26 cellular contexts compared by ENCODE assay signal in genomic region chr22:45572444-45572843, GRCh38.
A peak's percentile ranks its signal among the peaks of the same experiment; 100 is the strongest.
DNase-seq lines count a peak whose midpoint lies in the region; FAIRE-seq and TF ChIP-seq lines count a peak whose summit lies in the region.
"Had no signal": no experiment of that assay in that cellular context is flagged by ENCODE, and none has a peak within 500 bp of the region (broad histone marks: within the 10 kb centered on the region; RNA-seq: fewer than 3 reads in every experiment).

No MANE protein-coding gene starts in this region.

- no peaks in the 10 kb centered on the region for H3K4me1 Mint-ChIP-seq in activated CD4-positive, alpha-beta memory T cell treated with anti-CD3 and anti-CD28 coated beads, Interleukin-2, amount 10 ng/mL, durations not matched to agents 7 days and 5 days
- H3K4me1 Mint-ChIP-seq: activated naive CD8-positive, alpha-beta T cell treated with anti-CD3 and anti-CD28 coated beads, Interleukin-2, amount 50 U/mL, for 24 hours had no signal

- intact Hi-C loops in kidney (cut with DNase I) = no loop called here
- intact Hi-C loops in ascending aorta (cut with DNase I) = no loop called here

- peaks cover 2% of the 10 kb centered on the region for H3K36me3 Mint-ChIP-seq in activated CD4-positive, alpha-beta memory T cell treated with anti-CD3 and anti-CD28 coated beads, Interleukin-2, amount 10 ng/mL, durations not matched to agents 7 days and 5 days (ENCODE audit: low read depth)

- no peak for FAIRE-seq in kidney (lab: Jason Lieb, UNC)
- FAIRE-seq: frontal cortex, GM12878, islet of Langerhans had no signal

- H3K4me1 ChIP-seq in BLaER1 (peaks cover 49% of the 10 kb centered on the region), kidney (ENCODE audit: control insufficient read depth in 1 of 2, insufficient read depth in 1 of 2, low read depth in 1 of 2, low read length in 2 of 2) (no peaks in the 10 kb centered on the region), ascending aorta (no peaks in the 10 kb centered on the region)
- H3K4me1 ChIP-seq: colonic mucosa, psoas muscle, testis had no signal

- no peak overlapping the region for H3K4me3 Mint-ChIP-seq in activated CD4-positive, alpha-beta memory T cell treated with anti-CD3 and anti-CD28 coated beads, Interleukin-2, amount 10 ng/mL, durations not matched to agents 7 days and 5 days
- H3K4me3 Mint-ChIP-seq: activated naive CD8-positive, alpha-beta T cell treated with anti-CD3 and anti-CD28 coated beads, Interleukin-2, amount 50 U/mL, for 24 hours; CD4-positive, alpha-beta memory T cell; HFFc6; stimulated activated memory B cell treated with anti-CD40 and anti-IgM and Interleukin-4, amounts not matched to agents 10 μg/mL and 1 μg/mL and 100 μg/mL, for 72 hours had no signal

- peaks cover 23% of the 10 kb centered on the region; the same call in 1 of the 2 replicates for H3K36me3 ChIP-seq in BLaER1
- no peaks in the 10 kb centered on the region for H3K36me3 ChIP-seq in kidney (ENCODE audit: control insufficient read depth in 1 of 2, insufficient read depth in 2 of 2, low read length in 2 of 2)
- peaks cover 0 to 7% of the 10 kb centered on the region in 2 donors for H3K36me3 ChIP-seq in ascending aorta
- H3K36me3 ChIP-seq: colonic mucosa had no signal

- H3K9me3 ChIP-seq in BLaER1 = peaks cover 46% of the 10 kb centered on the region
- peaks cover 0 to 5% of the 10 kb centered on the region in 2 donors for H3K9me3 ChIP-seq in kidney (ENCODE audit: control insufficient read depth in 1 of 2, low read length in 2 of 2)
- peaks cover 0 to 5% of the 10 kb centered on the region in 2 donors for H3K9me3 ChIP-seq in ascending aorta
- H3K9me3 ChIP-seq: colonic mucosa, testis had no signal

- DNase-seq in HT-29 (ENCODE audit: low spot score) (peak; percentile 74), epithelial cell of prostate (ENCODE audit: low read depth, low spot score) (peak; percentile 76), kidney (peak; percentile 12), DMS153 (lab: John Stamatoyannopoulos, UW) (no peak), substantia nigra (lab: John Stamatoyannopoulos, UW) (no peak), ascending aorta (ENCODE audit: low spot score in 2 of 2) (no peak)
- DNase-seq in activated CD4-positive, alpha-beta memory T cell treated with anti-CD3 and anti-CD28 coated beads, Interleukin-2, amount 10 ng/mL, durations not matched to agents 7 days and 5 days = no peak
- DNase-seq: activated CD4-positive, alpha-beta T cell treated with anti-CD3 and anti-CD28 coated beads, Interleukin-2, amount 50 U/mL, for 1 hour; activated effector memory CD4-positive, alpha-beta T cell treated with Interleukin-2 at 50 U/mL for 16 hours; activated naive CD8-positive, alpha-beta T cell treated with anti-CD3 and anti-CD28 coated beads, Interleukin-2, amount 50 U/mL, for 24 hours; CD4-positive, alpha-beta memory T cell; colonic mucosa; HFFc6; hypothalamus; KBM-7; NCI-H1930; NCI-H446; stimulated activated CD4-positive, alpha-beta T cell treated with anti-CD3 and anti-CD28 coated beads, Interleukin-2, amount 100 ng/mL, for 24 hours; testis had no signal

- H3K27me3 Mint-ChIP-seq in activated CD4-positive, alpha-beta memory T cell treated with anti-CD3 and anti-CD28 coated beads, Interleukin-2, amount 10 ng/mL, durations not matched to agents 7 days and 5 days = peaks cover 14% of the 10 kb centered on the region

- H4K20me1 ChIP-seq in BLaER1 = peaks cover 24% of the 10 kb centered on the region

- H3K27ac ChIP-seq in BLaER1 (no peak overlapping the region), epithelial cell of prostate (peak overlapping the region; percentile 49), kidney (ENCODE audit: low read depth in 2 of 2, low read length in 2 of 2) (no peak overlapping the region), substantia nigra (ENCODE audit: low read depth, low read length, poor library complexity, severe bottlenecking) (no peak overlapping the region), ascending aorta (no peak overlapping the region)
- H3K27ac ChIP-seq: colonic mucosa, psoas muscle, testis had no signal

- H3K27ac Mint-ChIP-seq in activated CD4-positive, alpha-beta memory T cell treated with anti-CD3 and anti-CD28 coated beads, Interleukin-2, amount 10 ng/mL, durations not matched to agents 7 days and 5 days = no peak overlapping the region
- H3K27ac Mint-ChIP-seq: activated naive CD8-positive, alpha-beta T cell treated with anti-CD3 and anti-CD28 coated beads, Interleukin-2, amount 50 U/mL, for 24 hours; CD4-positive, alpha-beta memory T cell; HFFc6; stimulated activated memory B cell treated with anti-CD40 and anti-IgM and Interleukin-4, amounts not matched to agents 10 μg/mL and 1 μg/mL and 100 μg/mL, for 72 hours had no signal

- H3K9ac ChIP-seq in BLaER1 (no peak overlapping the region), kidney (ENCODE audit: low read length in 2 of 2) (no peak overlapping the region)

- H3K4me2 ChIP-seq in BLaER1 = 0 out of 2 replicates have a peak overlapping the region, but pooled peaks have one; percentile 76

- H3K27me3 ChIP-seq in BLaER1 = no peaks in the 10 kb centered on the region
- no peaks in the 10 kb centered on the region for H3K27me3 ChIP-seq in ascending aorta
- H3K27me3 ChIP-seq: colonic mucosa, testis had no signal

- CTCF ChIA-PET in activated CD4-positive, alpha-beta memory T cell treated with anti-CD3 and anti-CD28 coated beads, Interleukin-2, amount 10 ng/mL, durations not matched to agents 7 days and 5 days (lab: Charles Lee) = interaction anchor here (1.4 kb wide), 1 partner anchor 11 kb away, joined by 3 read pairs; no protein-coding TSS in a partner anchor

- peaks cover 14% of the 10 kb centered on the region for H3K9me3 Mint-ChIP-seq in activated CD4-positive, alpha-beta memory T cell treated with anti-CD3 and anti-CD28 coated beads, Interleukin-2, amount 10 ng/mL, durations not matched to agents 7 days and 5 days

- POLR2A ChIA-PET in activated CD4-positive, alpha-beta memory T cell treated with anti-CD3 and anti-CD28 coated beads, Interleukin-2, amount 10 ng/mL, durations not matched to agents 7 days and 5 days (lab: Charles Lee) = no interaction called here

- no peak for TF ChIP-seq CTCF in kidney (IDR thresholded peaks at IDR 0.05; ENCODE audit: borderline replicate concordance, extremely low read depth, insufficient read depth)
- TF ChIP-seq CTCF in ascending aorta (IDR thresholded peaks at IDR 0.05) = no peak

- H3K4me3 ChIP-seq in BLaER1 = no peak overlapping the region
- no peak overlapping the region for H3K4me3 ChIP-seq in kidney (ENCODE audit: low read length in 2 of 2)
- no peak overlapping the region for H3K4me3 ChIP-seq in ascending aorta
- H3K4me3 ChIP-seq: colonic mucosa, GM12878, lung, psoas muscle, testis had no signal

Comparison
In these comparisons a context has a peak if more than half of its experiments do, and no peak if none do; other contexts are left out.
1. DNase-seq: peak in HT-29 (single experiment), epithelial cell of prostate (single experiment) and kidney (single experiment); none in DMS153 (single experiment), substantia nigra (0 of 49), ascending aorta (0 of 2) and activated CD4-positive, alpha-beta memory T cell treated with anti-CD3 and anti-CD28 coated beads, Interleukin-2, amount 10 ng/mL, durations not matched to agents 7 days and 5 days (single experiment).